Comparison of ENCODE assay signal across 18 cellular contexts in the genomic region with DNA sequence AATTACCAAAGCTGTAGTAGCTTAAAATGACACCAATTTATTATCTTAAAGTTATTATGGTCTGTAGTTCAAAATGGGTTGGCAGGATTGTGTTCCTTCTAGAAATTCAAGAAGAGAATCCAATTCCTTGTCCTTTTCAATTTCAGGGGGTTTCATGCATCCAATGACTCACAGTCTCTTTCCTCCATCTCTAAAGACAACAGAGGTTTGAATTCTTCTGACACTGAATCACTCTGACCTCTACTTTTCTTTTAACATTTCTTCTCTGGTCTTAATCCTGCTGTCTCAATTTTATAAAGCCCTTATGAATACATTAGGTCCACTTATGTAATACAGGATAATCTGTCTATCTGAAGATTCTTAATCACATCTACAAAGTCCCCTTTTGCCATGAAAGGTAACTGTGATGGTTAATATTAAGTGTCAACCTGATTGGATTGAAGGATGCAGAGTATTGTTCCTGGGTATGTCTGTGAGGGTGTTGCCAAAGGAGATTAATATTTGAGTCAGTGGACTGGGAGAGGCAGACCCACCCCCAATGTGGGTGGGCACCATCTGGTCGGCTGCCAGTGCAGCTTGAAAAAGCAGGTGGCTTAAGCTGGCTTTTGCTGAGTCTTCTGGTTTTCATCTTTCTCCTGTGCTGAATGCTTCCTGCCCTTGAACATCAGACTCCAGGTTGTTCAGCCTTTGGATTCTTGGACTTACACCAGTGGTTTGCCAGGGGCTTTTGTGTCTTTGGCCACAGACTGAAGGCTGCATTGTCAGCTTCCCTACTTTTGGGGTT.
A peak's percentile ranks its signal among the peaks of the same experiment; 100 is the strongest.
DNase-seq lines count a peak whose midpoint lies in the region; ATAC-seq and TF ChIP-seq lines count a peak whose summit lies in the region.
"Had no signal": no experiment of that assay in that cellular context is flagged by ENCODE, and none has a peak within 500 bp of the region (broad histone marks: within the 10 kb centered on the region; RNA-seq: fewer than 3 reads in every experiment).

No MANE protein-coding gene starts in this region.

- no peak overlapping the region for H3K18ac ChIP-seq in IMR-90 (ENCODE audit: low read depth, low read length)

- TF ChIP-seq CTCF in AG04449 (IDR thresholded peaks at IDR 0.05; ENCODE audit: insufficient read depth, low read length, missing control alignments) (no peak), IMR-90 (conservative IDR thresholded peaks at IDR 0.05; ENCODE audit: low read depth, low read length) (no peak), astrocyte of the spinal cord (IDR thresholded peaks at IDR 0.05; ENCODE audit: low read depth, low read length) (no peak)

- H3K4me3 Mint-ChIP-seq in activated naive CD4-positive, alpha-beta T cell treated with anti-CD3 and anti-CD28 coated beads, Interleukin-2, amount 10 ng/mL, durations not matched to agents 7 days and 5 days: no peak overlapping the region
- no peak overlapping the region for H3K4me3 Mint-ChIP-seq in CD8-positive, alpha-beta memory T cell
- H3K4me3 Mint-ChIP-seq: effector memory CD8-positive, alpha-beta T cell had no signal

- intact Hi-C loops in IMR-90 (cut with micrococcal nuclease): no loop called here

- no peak overlapping the region for H2BK120ac ChIP-seq in IMR-90 (ENCODE audit: low read depth, low read length)

- H2BK5ac ChIP-seq in IMR-90 (ENCODE audit: low read depth, low read length, poor library complexity, severe bottlenecking): no peak overlapping the region

- no peaks in the 10 kb centered on the region for H3K27me3 ChIP-seq in IMR-90 (ENCODE audit: control insufficient read depth, insufficient read depth, low read length)
- no peaks in the 10 kb centered on the region for H3K27me3 ChIP-seq in CD8-positive, alpha-beta memory T cell (ENCODE audit: insufficient read depth, low read length, poor library complexity, severe bottlenecking)
- H3K27me3 ChIP-seq: tibial nerve had no signal

- no peak overlapping the region for H3K14ac ChIP-seq in IMR-90 (replicated peaks; ENCODE audit: low read depth, low read length)

- no peak overlapping the region for H4K8ac ChIP-seq in IMR-90 (ENCODE audit: low read depth in 2 of 2, low read length in 2 of 2)

- H2AK9ac ChIP-seq in IMR-90 (replicated peaks; ENCODE audit: low read depth, low read length, poor library complexity): no peak overlapping the region

- H2BK15ac ChIP-seq in IMR-90 (ENCODE audit: low read depth, low read length): no peak overlapping the region

- no peaks in the 10 kb centered on the region for H3K79me1 ChIP-seq in IMR-90 (ENCODE audit: low read depth in 1 of 2, low read length in 2 of 2)

- no peak overlapping the region for H2AK5ac ChIP-seq in IMR-90 (ENCODE audit: low read depth, low read length)

- H3K56ac ChIP-seq in IMR-90 (ENCODE audit: extremely low read depth, insufficient read depth, low read length): no peak overlapping the region

- H3K27ac Mint-ChIP-seq in activated naive CD4-positive, alpha-beta T cell treated with anti-CD3 and anti-CD28 coated beads, Interleukin-2, amount 10 ng/mL, durations not matched to agents 7 days and 5 days: no peak overlapping the region
- no peak overlapping the region for H3K27ac Mint-ChIP-seq in CD8-positive, alpha-beta memory T cell
- H3K27ac Mint-ChIP-seq: effector memory CD8-positive, alpha-beta T cell had no signal

- H3K23ac ChIP-seq in IMR-90 (ENCODE audit: low read depth, low read length): no peak overlapping the region

- dilution Hi-C loops in IMR-90 (cut with HindIII; ENCODE audit: low sequenced_read_pairs, unreplicated experiment): no loop called here

- H3K36me3 Mint-ChIP-seq in activated naive CD4-positive, alpha-beta T cell treated with anti-CD3 and anti-CD28 coated beads, Interleukin-2, amount 10 ng/mL, durations not matched to agents 7 days and 5 days: no peaks in the 10 kb centered on the region
- no peaks in the 10 kb centered on the region for H3K36me3 Mint-ChIP-seq in CD8-positive, alpha-beta memory T cell

- no peaks in the 10 kb centered on the region for H3K36me3 ChIP-seq in IMR-90 (ENCODE audit: control insufficient read depth, insufficient read depth, low read length)
- H3K36me3 ChIP-seq in CD8-positive, alpha-beta memory T cell (ENCODE audit: insufficient read depth, low read length): no peaks in the 10 kb centered on the region
- H3K36me3 ChIP-seq: tibial nerve had no signal

- DNase-seq in AG04449 (ENCODE audit: low read depth, low spot score) (peak; percentile 23), IMR-90 (peak; percentile 46), astrocyte of the spinal cord (ENCODE audit: low read depth, low spot score) (peak; percentile 84), kidney tubule cell (ENCODE audit: low spot score) (peak; percentile 72)
- no peak for DNase-seq in effector CD4-positive, alpha-beta T cell
- no peak for DNase-seq in activated naive CD4-positive, alpha-beta T cell treated with anti-CD3 and anti-CD28 coated beads, Interleukin-2, amount 10 ng/mL, durations not matched to agents 7 days and 5 days
- no peak for DNase-seq in effector CD8-positive, alpha-beta T cell (lab: John Stamatoyannopoulos, UW)
- DNase-seq in CD8-positive, alpha-beta memory T cell: no peak
- DNase-seq: aorta; DMS153; effector memory CD8-positive, alpha-beta T cell; Kasumi-1; NCI-H2029 treated with DMSO at 0.1 percent for 48 hours; NK-92 treated with Interleukin-12 subunit alpha and Interleukin-12 subunit beta, amount 100 ng/mL, for 24 hours; nucleus accumbens had no signal

- ATAC-seq in IMR-90 (ENCODE audit: low read depth): no peak
- ATAC-seq: activated CD4-positive, CD25-positive, alpha-beta regulatory T cell treated with anti-CD3 and anti-CD28 coated beads, Interleukin-2, amount 50 U/mL, for 24 hours; effector memory CD8-positive, alpha-beta T cell had no signal

- H3K4me2 ChIP-seq in IMR-90 (ENCODE audit: low read depth, low read length): no peak overlapping the region

- H4K20me1 ChIP-seq in IMR-90 (ENCODE audit: insufficient read depth, low read length): no peaks in the 10 kb centered on the region

- no peak overlapping the region for H2AFZ ChIP-seq in IMR-90 (replicated peaks; ENCODE audit: low read length, poor library complexity)

- BruUV-seq in IMR-90 (replicated peaks; lab: Mats Ljungman, UMichigan): no TSS peak

- no peak overlapping the region for H4K91ac ChIP-seq in IMR-90 (ENCODE audit: insufficient read depth, low read depth, low read length)

- H3K4ac ChIP-seq in IMR-90 (ENCODE audit: low read depth, low read length): no peak overlapping the region

- POLR2A ChIA-PET in AG04449 (lab: Yijun Ruan, JAX) (no interaction called here), IMR-90 (lab: Charles Lee; ENCODE audit: unreplicated experiment) (no interaction called here)
- POLR2A ChIA-PET in CD8-positive, alpha-beta memory T cell (lab: Charles Lee): no interaction called here

- H3K9me3 Mint-ChIP-seq in activated naive CD4-positive, alpha-beta T cell treated with anti-CD3 and anti-CD28 coated beads, Interleukin-2, amount 10 ng/mL, durations not matched to agents 7 days and 5 days: no peaks in the 10 kb centered on the region
- H3K9me3 Mint-ChIP-seq in CD8-positive, alpha-beta memory T cell: no peaks in the 10 kb centered on the region
- H3K9me3 Mint-ChIP-seq: effector memory CD8-positive, alpha-beta T cell had no signal

- H3K4me3 ChIP-seq in AG04449 (ENCODE audit: low read depth, low read length) (no peak overlapping the region), IMR-90 (ENCODE audit: insufficient read depth, low read depth, low read length) (no peak overlapping the region), astrocyte of the spinal cord (ENCODE audit: low read depth, low read length) (no peak overlapping the region)
- H3K4me3 ChIP-seq in CD8-positive, alpha-beta memory T cell (ENCODE audit: low read length): no peak overlapping the region
- H3K4me3 ChIP-seq: lung, tibial nerve had no signal

- no peaks in the 10 kb centered on the region for H3K4me1 Mint-ChIP-seq in activated naive CD4-positive, alpha-beta T cell treated with anti-CD3 and anti-CD28 coated beads, Interleukin-2, amount 10 ng/mL, durations not matched to agents 7 days and 5 days
- no peaks in the 10 kb centered on the region for H3K4me1 Mint-ChIP-seq in CD8-positive, alpha-beta memory T cell

- no peak overlapping the region for H2BK20ac ChIP-seq in IMR-90 (ENCODE audit: low read depth, low read length)

- no peak overlapping the region for H4K5ac ChIP-seq in IMR-90 (ENCODE audit: low read depth, low read length)

- in situ Hi-C loops in IMR-90 (cut with MboI; ENCODE audit: low sequenced_read_pairs): no loop called here
- in situ Hi-C loops in astrocyte of the spinal cord (cut with HindIII; ENCODE audit: low sequenced_read_pairs): no loop called here

- no peak overlapping the region for H3K27ac ChIP-seq in IMR-90 (ENCODE audit: insufficient read depth, low read length)
- H3K27ac ChIP-seq in CD8-positive, alpha-beta memory T cell (ENCODE audit: low read depth, low read length): no peak overlapping the region
- H3K27ac ChIP-seq: tibial nerve had no signal

- no peak for TF ChIP-seq RAD21 in IMR-90 (IDR thresholded peaks at IDR 0.05; ENCODE audit: low read length)

- CTCF ChIA-PET in AG04449 (lab: Yijun Ruan, JAX): interaction anchor here (1.2 kb wide), 1 partner anchor 50 kb away, joined by 3 read pairs; no protein-coding TSS in a partner anchor
- CTCF ChIA-PET in IMR-90 (lab: Yijun Ruan, JAX): no interaction called here
- CTCF ChIA-PET in activated naive CD4-positive, alpha-beta T cell treated with anti-CD3 and anti-CD28 coated beads, Interleukin-2, amount 10 ng/mL, durations not matched to agents 7 days and 5 days (lab: Charles Lee): no interaction called here
- CTCF ChIA-PET in CD8-positive, alpha-beta memory T cell (lab: Charles Lee): no interaction called here

- no peaks in the 10 kb centered on the region for H3K4me1 ChIP-seq in IMR-90 (ENCODE audit: control insufficient read depth, insufficient read depth, low read length)
- H3K4me1 ChIP-seq in CD8-positive, alpha-beta memory T cell (ENCODE audit: insufficient read depth, low read length): no peaks in the 10 kb centered on the region
- H3K4me1 ChIP-seq: tibial nerve had no signal

- no peak for TF ChIP-seq POLR2A in IMR-90 (IDR thresholded peaks at IDR 0.05; ENCODE audit: low read depth, low read length)

- H3K9ac ChIP-seq in IMR-90 (ENCODE audit: low read depth, low read length): no peak overlapping the region

- 14% methylated on average over 1 of the region's 1 CpG; no CpG with 5 or more reads in 1 of the 2 experiments for whole genome bisulfite sequencing in IMR-90 (ENCODE audit: extremely low coverage in 2 of 2, insufficient read length in 1 of 2), 2 experiments

- H3K9me1 ChIP-seq in IMR-90 (ENCODE audit: insufficient read depth, low read length): no peaks in the 10 kb centered on the region

- no peaks in the 10 kb centered on the region for H3K9me3 ChIP-seq in IMR-90 (ENCODE audit: control insufficient read depth, insufficient read depth, low read length)
- no peaks in the 10 kb centered on the region for H3K9me3 ChIP-seq in CD8-positive, alpha-beta memory T cell (ENCODE audit: low read length)
- H3K9me3 ChIP-seq: tibial nerve had no signal

- H3K27me3 Mint-ChIP-seq in activated naive CD4-positive, alpha-beta T cell treated with anti-CD3 and anti-CD28 coated beads, Interleukin-2, amount 10 ng/mL, durations not matched to agents 7 days and 5 days: no peaks in the 10 kb centered on the region
- H3K27me3 Mint-ChIP-seq in CD8-positive, alpha-beta memory T cell: peaks cover 0 to 2% of the 10 kb centered on the region in 2 donors
- H3K27me3 Mint-ChIP-seq: effector memory CD8-positive, alpha-beta T cell had no signal

TF ChIP-seq in IMR-90, 13 proteins besides CTCF, POLR2A, EP300 and RAD21 (continues in another document):
- TF ChIP-seq MAFK (IDR thresholded peaks at IDR 0.05; ENCODE audit: low read depth, low read length): no peak

Comparison
In these comparisons a context has a peak if more than half of its experiments do, and no peak if none do; other contexts are left out.
1. DNase-seq: peak in AG04449 (single experiment), IMR-90 (single experiment), astrocyte of the spinal cord (single experiment) and kidney tubule cell (single experiment); none in effector CD4-positive, alpha-beta T cell (single experiment), activated naive CD4-positive, alpha-beta T cell treated with anti-CD3 and anti-CD28 coated beads, Interleukin-2, amount 10 ng/mL, durations not matched to agents 7 days and 5 days (single experiment), effector CD8-positive, alpha-beta T cell (single experiment) and CD8-positive, alpha-beta memory T cell (0 of 5).